Comparison of ENCODE assay signal across 13 cellular contexts in the genomic region with DNA sequence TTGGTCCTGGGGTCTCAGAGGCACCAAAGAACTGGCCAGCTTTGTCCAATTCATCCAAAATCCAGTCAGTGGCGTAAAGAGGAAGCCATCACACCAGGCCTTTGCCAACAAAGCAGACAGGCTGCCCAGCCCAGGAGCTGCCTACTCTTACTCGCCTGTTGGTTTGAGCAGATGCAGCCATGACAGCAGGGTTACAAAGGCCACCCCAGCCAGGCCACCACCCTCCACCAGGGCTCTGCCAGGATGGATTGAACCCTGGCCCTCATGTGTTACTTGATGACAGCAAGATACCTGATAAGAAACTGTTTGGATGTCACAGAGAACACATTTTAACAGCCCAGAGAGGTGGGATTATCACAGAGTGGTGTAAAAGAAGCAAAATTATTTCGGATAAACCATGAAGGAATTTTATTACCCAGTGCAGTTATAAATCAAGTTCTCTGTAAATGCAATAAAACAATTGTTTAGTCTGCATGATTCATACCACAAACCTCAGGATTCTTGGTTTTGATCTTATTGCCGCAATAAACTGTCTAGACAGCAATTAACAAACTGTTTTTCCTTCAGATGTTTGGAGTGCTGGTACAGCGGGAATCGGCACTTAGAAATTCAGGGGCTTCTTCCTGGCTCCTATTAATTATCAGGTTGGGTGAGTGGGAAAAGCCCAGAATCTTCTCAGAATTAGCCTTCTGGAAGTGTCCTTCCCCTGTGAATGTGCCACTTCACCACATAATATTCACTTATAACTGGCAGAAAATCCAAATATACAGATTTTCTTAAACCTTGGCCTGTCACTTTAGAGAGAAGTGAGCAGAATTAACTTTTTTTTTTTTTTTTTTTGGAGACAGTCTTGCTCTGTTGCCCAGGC. TPM values are rescaled to one million over a fixed set of nuclear protein-coding genes. Genes with fewer than 3 reads are reported as not detected.
DNase-seq lines count a peak whose midpoint lies in the region; ATAC-seq, FAIRE-seq and TF ChIP-seq lines count a peak whose summit lies in the region.
"Had no signal": no experiment of that assay in that cellular context is flagged by ENCODE, and none has a peak within 500 bp of the region (broad histone marks: within the 10 kb centered on the region; RNA-seq: fewer than 3 reads in every experiment).

No MANE protein-coding gene starts in this region.

- H3K27me3 ChIP-seq in mammary epithelial cell (ENCODE audit: insufficient read depth, low read length) (no peaks in the 10 kb centered on the region), kidney epithelial cell (ENCODE audit: control insufficient read depth, insufficient read depth, low read length) (no peaks in the 10 kb centered on the region)
- H3K27me3 ChIP-seq in CD4-positive, alpha-beta T cell (ENCODE audit: control insufficient read depth, insufficient read depth, low read length): no peaks in the 10 kb centered on the region

- peak; percentile 40 for FAIRE-seq in urothelium cell line (lab: Jason Lieb, UNC)
- FAIRE-seq in GM12892 (lab: Jason Lieb, UNC): no peak

- H3K4me3 ChIP-seq in mammary epithelial cell (replicated peaks in 1 of 3; ENCODE audit: insufficient read depth in 1 of 3, low read depth in 2 of 3, low read length in 3 of 3) (no peak overlapping the region), kidney epithelial cell (ENCODE audit: low read depth, low read length) (no peak overlapping the region)
- H3K4me3 ChIP-seq: sigmoid colon had no signal

- CTCF ChIA-PET in MCF 10A (lab: Yijun Ruan, JAX) (no interaction called here), mammary epithelial cell (lab: Charles Lee; ENCODE audit: low non-redundant PET) (no interaction called here)
- CTCF ChIA-PET in CD4-positive, alpha-beta T cell (lab: Charles Lee): no interaction called here

- no peaks in the 10 kb centered on the region for H3K9me3 Mint-ChIP-seq in MCF 10A (ENCODE audit: unreplicated experiment)
- no peaks in the 10 kb centered on the region for H3K9me3 Mint-ChIP-seq in CD4-positive, alpha-beta T cell

- no peak for TF ChIP-seq POLR2A in GM12892 (IDR thresholded peaks at IDR 0.05; ENCODE audit: low read depth, low read length)

- peaks cover under 1% of the 10 kb centered on the region for H3K4me1 Mint-ChIP-seq in MCF 10A (ENCODE audit: insufficient read depth, unreplicated experiment)
- no peaks in the 10 kb centered on the region for H3K4me1 Mint-ChIP-seq in CD4-positive, alpha-beta T cell (ENCODE audit: low read depth)

- no peak overlapping the region for H3K4me3 Mint-ChIP-seq in MCF 10A (ENCODE audit: unreplicated experiment)
- H3K4me3 Mint-ChIP-seq in CD4-positive, alpha-beta T cell: no peak overlapping the region

- BruUV-seq in MCF 10A (replicated peaks; lab: Mats Ljungman, UMichigan) (no TSS peak), mammary epithelial cell (replicated peaks; lab: Mats Ljungman, UMichigan) (no TSS peak)

- no peaks in the 10 kb centered on the region for H4K20me1 ChIP-seq in mammary epithelial cell (ENCODE audit: insufficient read depth, low read length)

- H3K36me3 Mint-ChIP-seq in MCF 10A (ENCODE audit: insufficient read depth, unreplicated experiment): no peaks in the 10 kb centered on the region
- H3K36me3 Mint-ChIP-seq in CD4-positive, alpha-beta T cell (ENCODE audit: low read depth): no peaks in the 10 kb centered on the region

- no peaks in the 10 kb centered on the region for H3K9me3 ChIP-seq in mammary epithelial cell (replicated peaks; ENCODE audit: insufficient read depth, low read length)
- no peaks in the 10 kb centered on the region for H3K9me3 ChIP-seq in CD4-positive, alpha-beta T cell (ENCODE audit: control insufficient read depth, low read length)
- H3K9me3 ChIP-seq: sigmoid colon had no signal

- no peak overlapping the region for H3K9ac ChIP-seq in mammary epithelial cell (ENCODE audit: insufficient read depth, low read length)

- H3K36me3 ChIP-seq in mammary epithelial cell (ENCODE audit: insufficient read depth, low read length) (no peaks in the 10 kb centered on the region), kidney epithelial cell (ENCODE audit: control insufficient read depth, insufficient read depth, low read length) (no peaks in the 10 kb centered on the region)
- H3K36me3 ChIP-seq: sigmoid colon had no signal

- H3K79me2 ChIP-seq in mammary epithelial cell (ENCODE audit: insufficient read depth, low read length): no peaks in the 10 kb centered on the region

- no peak for ATAC-seq in CD4-positive, alpha-beta T cell (ENCODE audit: poor library complexity)

- intact Hi-C loops in MCF 10A (cut with micrococcal nuclease) (no loop called here), mammary epithelial cell (cut with micrococcal nuclease) (no loop called here)
- intact Hi-C loops in CD4-positive, alpha-beta T cell (cut with DNase I, micrococcal nuclease): no loop called here

- WGBS in mammary epithelial cell (ENCODE audit: low coverage, missing lambda C conversion rate): 69% methylated on average over 6 of the region's 6 CpGs

- DNase-seq in MCF 10A (ENCODE audit: unreplicated experiment): peak; percentile 34
- DNase-seq in mammary epithelial cell: no peak
- peak; percentile 87 for DNase-seq in SW480 (ENCODE audit: low spot score)
- DNase-seq in kidney epithelial cell (ENCODE audit: low read depth): peak; percentile 55
- peak; percentile 76 for DNase-seq in urothelium cell line (ENCODE audit: low spot score)
- no peak for DNase-seq in GM12892 (ENCODE audit: insufficient read length)
- no peak for DNase-seq in NCI-H1930 (lab: John Stamatoyannopoulos, UW)
- DNase-seq in CD4-positive, alpha-beta T cell: no peak
- DNase-seq: midbrain, SHP77 treated with DMSO at 0.1 percent for 48 hours, sigmoid colon had no signal

- H3K4me1 ChIP-seq in mammary epithelial cell (ENCODE audit: insufficient read depth, low read length): no peaks in the 10 kb centered on the region

- H3K4me2 ChIP-seq in mammary epithelial cell (ENCODE audit: insufficient read depth, low read depth, low read length): no peak overlapping the region

- no peak overlapping the region for H2AFZ ChIP-seq in mammary epithelial cell (ENCODE audit: low read depth, low read length)

- H3K27ac Mint-ChIP-seq in MCF 10A (ENCODE audit: low read depth, unreplicated experiment): no peak overlapping the region
- H3K27ac Mint-ChIP-seq in CD4-positive, alpha-beta T cell: no peak overlapping the region

- dilution Hi-C loops in mammary epithelial cell (cut with HindIII; ENCODE audit: low sequenced_read_pairs): no loop called here

- in situ Hi-C loops in mammary epithelial cell (cut with MboI; ENCODE audit: low sequenced_read_pairs in 2 of 2): no loop called here

- POLR2A ChIA-PET in MCF 10A (lab: Yijun Ruan, JAX): no interaction called here
- POLR2A ChIA-PET in CD4-positive, alpha-beta T cell (lab: Charles Lee): no interaction called here

- no peak for TF ChIP-seq CTCF in MCF 10A (IDR thresholded peaks at IDR 0.05; ENCODE audit: unreplicated experiment)
- TF ChIP-seq CTCF in mammary epithelial cell (conservative IDR thresholded peaks at IDR 0.05 in 1 of 2, IDR thresholded peaks at IDR 0.05 in 1 of 2; ENCODE audit: extremely low read depth in 1 of 2, insufficient read depth in 1 of 2, low read depth in 1 of 2, low read length in 2 of 2): no peak
- TF ChIP-seq CTCF in kidney epithelial cell (IDR thresholded peaks at IDR 0.05; ENCODE audit: insufficient read depth, low read length, poor library complexity, severe bottlenecking): no peak
- no peak for TF ChIP-seq CTCF in CD4-positive, alpha-beta T cell (IDR thresholded peaks at IDR 0.05)

- H3K27me3 Mint-ChIP-seq in MCF 10A (ENCODE audit: insufficient read depth, unreplicated experiment): peaks cover 8% of the 10 kb centered on the region
- H3K27me3 Mint-ChIP-seq in CD4-positive, alpha-beta T cell: peaks cover 36% of the 10 kb centered on the region

- no peak overlapping the region for H3K27ac ChIP-seq in mammary epithelial cell (ENCODE audit: insufficient read depth, low read depth, low read length)
- H3K27ac ChIP-seq in CD4-positive, alpha-beta T cell (ENCODE audit: low read depth, low read length): no peak overlapping the region
- H3K27ac ChIP-seq: 22Rv1, HL-60 had no signal

RNA-seq across cellular contexts. Expression of gene SALL4, which starts 57.9 kb away (rescaled TPM):
- total RNA-seq in MCF 10A (2022) (0.49 and 0.61 TPM in 2 replicates), mammary epithelial cell (under 1 TPM; under 0.01 to 0.21 TPM), kidney epithelial cell (4.4 and 5.3 TPM in 2 replicates)
- polyA plus RNA-seq in mammary epithelial cell: not detected
- not detected for polyA minus RNA-seq in mammary epithelial cell
- not detected for polyA plus RNA-seq in GM12892 (2012; ENCODE audit: missing spikeins)
- total RNA-seq in CD4-positive, alpha-beta T cell: under 1 TPM; 0.05 to 0.08 TPM

Comparison
In these comparisons a context has a peak if more than half of its experiments do, and no peak if none do; other contexts are left out.
1. DNase-seq: peak in MCF 10A (single experiment), SW480 (single experiment), kidney epithelial cell (single experiment) and urothelium cell line (single experiment); none in mammary epithelial cell (single experiment), GM12892 (single experiment), NCI-H1930 (0 of 2) and CD4-positive, alpha-beta T cell (0 of 10).